8 cellular contexts compared by ENCODE assay signal in the genomic region with DNA sequence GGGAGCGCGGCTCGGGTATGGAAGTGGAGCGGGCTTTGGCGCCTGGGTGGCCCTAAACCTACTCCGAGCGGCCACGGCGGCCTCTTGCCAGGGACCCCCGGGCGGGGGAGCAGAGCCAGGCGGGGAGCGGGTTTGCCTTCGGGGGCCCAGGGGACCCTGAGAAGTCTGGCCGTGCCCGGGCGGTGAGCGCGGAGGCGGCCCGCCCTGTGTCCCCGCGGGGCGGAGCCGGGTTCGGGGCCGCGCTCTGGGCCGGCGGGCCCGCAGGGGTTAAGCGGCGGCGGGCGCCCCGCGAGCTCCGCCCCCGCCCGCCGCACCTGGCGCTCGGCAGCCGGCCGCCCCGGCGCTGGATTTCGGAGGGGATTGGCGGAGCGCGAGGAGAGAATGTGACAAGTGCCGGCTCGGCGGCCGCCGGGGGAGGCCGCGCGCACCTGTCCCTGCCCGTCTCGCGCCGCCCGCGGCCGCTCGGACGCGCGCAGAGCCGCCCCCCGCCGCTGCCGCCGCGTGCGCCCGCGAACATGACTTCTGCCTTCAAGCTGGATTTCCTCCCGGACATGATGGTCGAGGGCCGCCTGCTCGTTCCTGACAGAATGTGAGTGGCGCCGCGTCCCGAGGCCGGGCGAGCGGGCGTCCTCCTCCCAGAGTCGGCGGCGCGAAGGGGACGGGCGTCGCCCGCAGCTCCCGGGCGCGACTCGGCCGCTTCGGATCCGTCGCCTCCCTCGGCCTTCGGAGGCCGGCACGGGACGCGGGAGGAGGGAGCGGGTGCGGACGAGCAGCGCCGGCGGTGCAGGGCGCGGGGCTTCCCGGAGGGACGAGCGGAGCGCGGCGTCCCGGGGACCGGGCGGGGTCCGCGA. TPM values are rescaled to one million over a fixed set of nuclear protein-coding genes. Genes with fewer than 3 reads are reported as not detected.
A peak's percentile ranks its signal among the peaks of the same experiment; 100 is the strongest.
DNase-seq lines count a peak whose midpoint lies in the region; ATAC-seq lines count a peak whose summit lies in the region.

A gene (plus strand): TSS at position 298 of the 851 bp plus-strand sequence. CDS start 218 bp downstream, at position 516.

- no peaks in the 10 kb centered on the region for H3K36me3 ChIP-seq in esophagus (ENCODE audit: control insufficient read depth in 2 of 2, insufficient read depth in 2 of 2, low read length in 1 of 2)
- no peaks in the 10 kb centered on the region for H3K36me3 ChIP-seq in muscle layer of duodenum (ENCODE audit: control insufficient read depth in 1 of 2, insufficient read depth in 2 of 2, low read length in 2 of 2)

- DNase-seq in NCI-H1105 (lab: John Stamatoyannopoulos, UW) (peak; percentile 16), activated T-cell treated with anti-CD3 and anti-CD28 coated beads for 1 hour (ENCODE audit: low read depth) (peak; percentile 39)
- peak; percentile 57 for DNase-seq in stimulated activated naive CD8-positive, alpha-beta T cell treated with anti-CD3 and anti-CD28 coated beads, Interleukin-15, Interleukin-2, amounts not matched to agents 100 U/mL and 50 U/mL, for 24 hours
- DNase-seq in NK-92 treated with Interleukin-12 subunit alpha and Interleukin-12 subunit beta, amount 100 ng/mL, for 24 hours (lab: John Stamatoyannopoulos, UW), result no peak

- H3K4me3 ChIP-seq in GM08714 (ENCODE audit: low read length) (peak within 1 kb of the TSS; percentile 68), esophagus (ENCODE audit: low read depth in 1 of 2, low read length in 2 of 2) (peak within 1 kb of the TSS; percentile 75 to 80), muscle layer of duodenum (ENCODE audit: low read depth in 1 of 2, low read length in 2 of 2) (peak within 1 kb of the TSS; percentile 71)

- H3K27ac ChIP-seq in esophagus (ENCODE audit: low read depth in 2 of 2, low read length in 1 of 2) (peak within 1 kb of the TSS; percentile 57 to 71), muscle layer of duodenum (ENCODE audit: low read length) (peak within 1 kb of the TSS; percentile 60)

- H3K4me1 ChIP-seq in esophagus (ENCODE audit: control insufficient read depth in 2 of 2, insufficient read depth in 2 of 2, low read length in 1 of 2), result no peaks in the 10 kb centered on the region
- peaks cover 0 to 13% of the 10 kb centered on the region in 2 donors for H3K4me1 ChIP-seq in muscle layer of duodenum (ENCODE audit: control insufficient read depth in 1 of 2, insufficient read depth in 2 of 2, low read length in 2 of 2)

- ATAC-seq in GM21825 (IDR thresholded peaks at IDR 0.05; ENCODE audit: unreplicated experiment), result peak; percentile 75
- peak; percentile 75 for ATAC-seq in stimulated activated naive CD8-positive, alpha-beta T cell treated with anti-CD3 and anti-CD28 coated beads, Interleukin-15, Interleukin-2, amounts not matched to agents 100 U/mL and 50 U/mL, for 24 hours

- H3K9me3 ChIP-seq in esophagus (ENCODE audit: control insufficient read depth in 2 of 2, insufficient read depth in 1 of 2, low read depth in 1 of 2, low read length in 1 of 2), result no peaks in the 10 kb centered on the region
- H3K9me3 ChIP-seq in muscle layer of duodenum (ENCODE audit: control insufficient read depth in 1 of 2, low read length in 2 of 2), result no peaks in the 10 kb centered on the region

- H3K27me3 ChIP-seq in esophagus (ENCODE audit: control insufficient read depth in 1 of 2, insufficient read depth in 2 of 2, low read length in 2 of 2), result peaks cover 0 to 3% of the 10 kb centered on the region in 2 donors
- no peaks in the 10 kb centered on the region for H3K27me3 ChIP-seq in muscle layer of duodenum (ENCODE audit: low read depth, low read length)

- 1% methylated on average over 68 to 132 of the region's 132 CpGs for WGBS in esophagus, 2 donors

RNA-seq across cellular contexts. Expression of the gene that starts here (rescaled TPM):
- polyA plus RNA-seq in esophagus, result 1 to 10 TPM; 2.2 to 4.0 TPM
